In genomic region chr16:72427001-72427785, GRCh38 we compare ENCODE assay signal across 24 cellular contexts.
DNase-seq lines count a peak whose midpoint lies in the region; ATAC-seq and TF ChIP-seq lines count a peak whose summit lies in the region.
"Had no signal": no experiment of that assay in that cellular context is flagged by ENCODE, and none has a peak within 500 bp of the region (broad histone marks: within the 10 kb centered on the region; RNA-seq: fewer than 3 reads in every experiment).

No MANE protein-coding gene starts in this region.

- peak; percentile 77 for DNase-seq in NCI-H1105 treated with DMSO at 0.1 percent for 48 hours (lab: John Stamatoyannopoulos, UW)
- peak; percentile 66 for DNase-seq in NCI-H748 (lab: John Stamatoyannopoulos, UW; ENCODE audit: unreplicated experiment)
- peak; percentile 84 for DNase-seq in globus pallidus (ENCODE audit: low spot score)
- peak; percentile 79 for DNase-seq in putamen (ENCODE audit: low spot score)
- DNase-seq in dedifferentiated amniotic fluid mesenchymal stem cell (ENCODE audit: extremely low spot score): no peak
- no peak for DNase-seq in activated CD8-positive, alpha-beta memory T cell treated with anti-CD3 and anti-CD28 coated beads, Interleukin-2, amount 50 U/mL, for 48 hours
- DNase-seq in lower lobe of right lung: no peak
- DNase-seq: activated B cell treated with CpG ODN at 0.5 μM for 24 hours; activated CD4-positive, alpha-beta T cell treated with anti-CD3 and anti-CD28 coated beads, Interleukin-2, amount 50 U/mL, for 48 hours; activated naive CD8-positive, alpha-beta T cell treated with anti-CD3 and anti-CD28 coated beads, Interleukin-2, amount 10 ng/mL, durations not matched to agents 7 days and 5 days; CD8-positive, alpha-beta T cell; dermis blood vessel endothelial cell; DMS79; heart left ventricle; left lung; mucosa of descending colon; NCI-H1092; SHP77; stimulated activated CD4-positive, alpha-beta T cell treated with anti-CD3 and anti-CD28 coated beads, Interleukin-1b, Interleukin-23, amount 100 ng/mL, for 48 hours had no signal

- intact Hi-C loops in lower lobe of right lung (cut with DNase I): no loop called here

- no peaks in the 10 kb centered on the region for H3K36me3 ChIP-seq in lower lobe of right lung
- H3K36me3 ChIP-seq: heart left ventricle, left lung, prostate gland, thoracic aorta had no signal

- H3K4me1 ChIP-seq in lower lobe of right lung: no peaks in the 10 kb centered on the region
- H3K4me1 ChIP-seq: heart left ventricle, left lung, prostate gland had no signal

- no peak overlapping the region for H3K4me3 ChIP-seq in lower lobe of right lung
- H3K4me3 ChIP-seq: GM12878, GM23338, heart left ventricle, left lung, mucosa of descending colon, prostate gland, skin epidermis, thoracic aorta had no signal

- peaks cover 7% of the 10 kb centered on the region for H3K9me3 ChIP-seq in lower lobe of right lung
- H3K9me3 ChIP-seq: prostate gland had no signal

- no peak for ATAC-seq in lower lobe of right lung
- ATAC-seq: CD8-positive, alpha-beta T cell; GM12878; GM23338; heart left ventricle; left lung; mucosa of descending colon had no signal

- H3K27ac ChIP-seq in lower lobe of right lung: no peak overlapping the region
- H3K27ac ChIP-seq: heart left ventricle, left lung, prostate gland, skin epidermis, thoracic aorta had no signal

- H3K27me3 ChIP-seq in lower lobe of right lung (ENCODE audit: low read depth): no peaks in the 10 kb centered on the region
- H3K27me3 ChIP-seq: heart left ventricle, left lung had no signal

- TF ChIP-seq CTCF in lower lobe of right lung (IDR thresholded peaks at IDR 0.05): no peak

Comparison
In these comparisons a context has a peak if more than half of its experiments do, and no peak if none do; other contexts are left out.
1. DNase-seq: peak in NCI-H1105 treated with DMSO at 0.1 percent for 48 hours (single experiment), NCI-H748 (single experiment), globus pallidus (single experiment) and putamen (single experiment); none in dedifferentiated amniotic fluid mesenchymal stem cell (single experiment), activated CD8-positive, alpha-beta memory T cell treated with anti-CD3 and anti-CD28 coated beads, Interleukin-2, amount 50 U/mL, for 48 hours (single experiment) and lower lobe of right lung (single experiment).